ENCODE assay signal across 21 cellular contexts in genomic region chr22:48753752-48754517, GRCh38.
DNase-seq lines count a peak whose midpoint lies in the region; FAIRE-seq and TF ChIP-seq lines count a peak whose summit lies in the region.
"Had no signal": no experiment of that assay in that cellular context is flagged by ENCODE, and none has a peak within 500 bp of the region (broad histone marks: within the 10 kb centered on the region; RNA-seq: fewer than 3 reads in every experiment).

No MANE protein-coding gene starts in this region.

- no peak overlapping the region for H2BK12ac ChIP-seq in mesenchymal stem cell (ENCODE audit: low read length in 2 of 2)

- H3K4me1 ChIP-seq in mesenchymal stem cell (ENCODE audit: control insufficient read depth, insufficient read depth, low read depth, low read length): peaks cover 2% of the 10 kb centered on the region
- no peaks in the 10 kb centered on the region for H3K4me1 ChIP-seq in stomach
- H3K4me1 ChIP-seq: heart right ventricle, tibial artery had no signal

- intact Hi-C loops in activated CD4-positive, alpha-beta memory T cell treated with anti-CD3 and anti-CD28 coated beads for 36 hours (cut with micrococcal nuclease): no loop called here
- intact Hi-C loops in stomach (cut with DNase I; ENCODE audit: low total_unique reads): no loop called here

- no peaks in the 10 kb centered on the region for H3K9me3 ChIP-seq in mesenchymal stem cell (ENCODE audit: control insufficient read depth, low read length)
- no peaks in the 10 kb centered on the region for H3K9me3 ChIP-seq in stomach
- H3K9me3 ChIP-seq: heart right ventricle, ovary, SK-N-SH, tibial artery had no signal

- no peak for TF ChIP-seq POLR2A in stomach (IDR thresholded peaks at IDR 0.05)

- H2AFZ ChIP-seq in mesenchymal stem cell (ENCODE audit: low read depth, low read length): no peak overlapping the region

- FAIRE-seq in bronchial epithelial cell (lab: Jason Lieb, UNC) (peak; percentile 66), D721Med (lab: Jason Lieb, UNC) (no peak)

- H3K27ac ChIP-seq in mesenchymal stem cell (ENCODE audit: low read length, poor library complexity, severe bottlenecking) (no peak overlapping the region), stomach (no peak overlapping the region)
- H3K27ac ChIP-seq: heart right ventricle, ovary, tibial artery had no signal

- H3K18ac ChIP-seq in mesenchymal stem cell (ENCODE audit: low read depth in 1 of 2, low read length in 2 of 2): no peak overlapping the region

- no peaks in the 10 kb centered on the region for H3K79me1 ChIP-seq in mesenchymal stem cell (replicated peaks; ENCODE audit: low read length, poor library complexity, severe bottlenecking)

- H3K27ac Mint-ChIP-seq in activated CD4-positive, alpha-beta memory T cell treated with anti-CD3 and anti-CD28 coated beads, Interleukin-2, amount 10 ng/mL, durations not matched to agents 7 days and 5 days: no peak overlapping the region
- H3K27ac Mint-ChIP-seq in activated CD4-positive, alpha-beta memory T cell treated with anti-CD3 and anti-CD28 coated beads for 36 hours: no peak overlapping the region
- H3K27ac Mint-ChIP-seq: activated naive CD8-positive, alpha-beta T cell treated with anti-CD3 and anti-CD28 coated beads, Interleukin-2, amount 50 U/mL, for 24 hours; B cell; immature natural killer cell had no signal

- no peak overlapping the region for H4K8ac ChIP-seq in mesenchymal stem cell (ENCODE audit: low read length)

- H4K91ac ChIP-seq in mesenchymal stem cell (ENCODE audit: low read length): peak overlapping the region; percentile 43

- H2AK5ac ChIP-seq in mesenchymal stem cell (ENCODE audit: low read length, severe bottlenecking): no peak overlapping the region

- H3K4me3 Mint-ChIP-seq in activated CD4-positive, alpha-beta memory T cell treated with anti-CD3 and anti-CD28 coated beads, Interleukin-2, amount 10 ng/mL, durations not matched to agents 7 days and 5 days: no peak overlapping the region
- no peak overlapping the region for H3K4me3 Mint-ChIP-seq in activated CD4-positive, alpha-beta memory T cell treated with anti-CD3 and anti-CD28 coated beads for 36 hours
- H3K4me3 Mint-ChIP-seq: activated naive CD8-positive, alpha-beta T cell treated with anti-CD3 and anti-CD28 coated beads, Interleukin-2, amount 50 U/mL, for 24 hours; B cell; brain; immature natural killer cell had no signal

- WGBS in mesenchymal stem cell: 87% methylated on average over 25 of the region's 25 CpGs
- WGBS in stomach, 5 donors: 80 to 93% (median 90%) methylated on average over 18 to 25 of the region's 25 CpGs

- TF ChIP-seq CTCF in bronchial epithelial cell (IDR thresholded peaks at IDR 0.05; ENCODE audit: insufficient read depth, low read length, severe bottlenecking) (no peak), stomach (IDR thresholded peaks at IDR 0.05) (no peak), D721Med (IDR thresholded peaks at IDR 0.05; ENCODE audit: insufficient read depth, missing control alignments) (no peak)

- POLR2A ChIA-PET in activated CD4-positive, alpha-beta memory T cell treated with anti-CD3 and anti-CD28 coated beads, Interleukin-2, amount 10 ng/mL, durations not matched to agents 7 days and 5 days (lab: Charles Lee): no interaction called here
- POLR2A ChIA-PET in activated CD4-positive, alpha-beta memory T cell treated with anti-CD3 and anti-CD28 coated beads for 36 hours (lab: Charles Lee): no interaction called here

- H2BK15ac ChIP-seq in mesenchymal stem cell (ENCODE audit: low read depth, poor library complexity, severe bottlenecking): no peak overlapping the region

- no peaks in the 10 kb centered on the region for H3K27me3 ChIP-seq in bronchial epithelial cell (ENCODE audit: control insufficient read depth, insufficient read depth, low read length)
- H3K27me3 ChIP-seq in mesenchymal stem cell (ENCODE audit: control insufficient read depth in 1 of 2, insufficient read depth in 1 of 2, low read length in 2 of 2): no peaks in the 10 kb centered on the region
- H3K27me3 ChIP-seq in stomach: peaks cover 0 to 23% (median 0%) of the 10 kb centered on the region in 3 donors
- H3K27me3 ChIP-seq: ovary had no signal

- CTCF ChIA-PET in activated CD4-positive, alpha-beta memory T cell treated with anti-CD3 and anti-CD28 coated beads, Interleukin-2, amount 10 ng/mL, durations not matched to agents 7 days and 5 days (lab: Charles Lee): no interaction called here
- CTCF ChIA-PET in activated CD4-positive, alpha-beta memory T cell treated with anti-CD3 and anti-CD28 coated beads for 36 hours (lab: Charles Lee): no interaction called here

- H2BK5ac ChIP-seq in mesenchymal stem cell (ENCODE audit: low read depth, low read length, poor library complexity, severe bottlenecking): no peak overlapping the region

- no peaks in the 10 kb centered on the region for H3K4me1 Mint-ChIP-seq in activated CD4-positive, alpha-beta memory T cell treated with anti-CD3 and anti-CD28 coated beads, Interleukin-2, amount 10 ng/mL, durations not matched to agents 7 days and 5 days
- H3K4me1 Mint-ChIP-seq in activated CD4-positive, alpha-beta memory T cell treated with anti-CD3 and anti-CD28 coated beads for 36 hours (ENCODE audit: low read depth): no peaks in the 10 kb centered on the region
- H3K4me1 Mint-ChIP-seq: activated naive CD8-positive, alpha-beta T cell treated with anti-CD3 and anti-CD28 coated beads, Interleukin-2, amount 50 U/mL, for 24 hours; B cell; brain; immature natural killer cell had no signal

- H3K36me3 Mint-ChIP-seq in activated CD4-positive, alpha-beta memory T cell treated with anti-CD3 and anti-CD28 coated beads, Interleukin-2, amount 10 ng/mL, durations not matched to agents 7 days and 5 days (ENCODE audit: low read depth): no peaks in the 10 kb centered on the region
- H3K36me3 Mint-ChIP-seq in activated CD4-positive, alpha-beta memory T cell treated with anti-CD3 and anti-CD28 coated beads for 36 hours: no peaks in the 10 kb centered on the region
- H3K36me3 Mint-ChIP-seq: immature natural killer cell had no signal

- H3K4me3 ChIP-seq in bronchial epithelial cell (ENCODE audit: low read depth, low read length) (no peak overlapping the region), mesenchymal stem cell (ENCODE audit: insufficient read depth in 1 of 2, low read depth in 1 of 2, low read length in 2 of 2) (no peak overlapping the region), stomach (no peak overlapping the region)
- H3K4me3 ChIP-seq: heart right ventricle, ovary, tibial artery had no signal

- no peak overlapping the region for H2BK120ac ChIP-seq in mesenchymal stem cell (ENCODE audit: low read depth, low read length)

- H3K36me3 ChIP-seq in bronchial epithelial cell (ENCODE audit: control insufficient read depth, insufficient read depth, low read length) (no peaks in the 10 kb centered on the region), mesenchymal stem cell (ENCODE audit: control insufficient read depth in 1 of 2, insufficient read depth in 2 of 2, low read depth in 1 of 2, low read length in 2 of 2) (no peaks in the 10 kb centered on the region), stomach (no peaks in the 10 kb centered on the region)
- H3K36me3 ChIP-seq: heart right ventricle, ovary, tibial artery had no signal

- H3K4ac ChIP-seq in mesenchymal stem cell (ENCODE audit: low read depth in 1 of 2, low read length in 2 of 2): no peak overlapping the region

- no peaks in the 10 kb centered on the region for H3K27me3 Mint-ChIP-seq in activated CD4-positive, alpha-beta memory T cell treated with anti-CD3 and anti-CD28 coated beads, Interleukin-2, amount 10 ng/mL, durations not matched to agents 7 days and 5 days
- H3K27me3 Mint-ChIP-seq in activated CD4-positive, alpha-beta memory T cell treated with anti-CD3 and anti-CD28 coated beads for 36 hours: peaks cover 12% of the 10 kb centered on the region
- H3K27me3 Mint-ChIP-seq: brain had no signal

- no peak for TF ChIP-seq EP300 in stomach (IDR thresholded peaks at IDR 0.05)

- H3K23ac ChIP-seq in mesenchymal stem cell (ENCODE audit: low read length in 2 of 2): no peak overlapping the region

- H3K4me2 ChIP-seq in mesenchymal stem cell (ENCODE audit: low read length, poor library complexity, severe bottlenecking): no peak overlapping the region
- H3K4me2 ChIP-seq: SK-N-SH had no signal

- H3K9ac ChIP-seq in mesenchymal stem cell (ENCODE audit: low read length): no peak overlapping the region
- H3K9ac ChIP-seq: SK-N-SH had no signal

- DNase-seq in activated CD4-positive, alpha-beta memory T cell treated with anti-CD3 and anti-CD28 coated beads, Interleukin-2, amount 10 ng/mL, durations not matched to agents 7 days and 5 days: peak; percentile 2
- no peak for DNase-seq in activated CD4-positive, alpha-beta memory T cell treated with anti-CD3 and anti-CD28 coated beads for 36 hours
- DNase-seq in bronchial epithelial cell (ENCODE audit: low read depth) (no peak), mesenchymal stem cell (no peak), stomach (peak; percentile 15), NCI-H1436 treated with DMSO at 0.1 percent for 48 hours (lab: John Stamatoyannopoulos, UW) (no peak), NCI-H128 (lab: John Stamatoyannopoulos, UW; ENCODE audit: unreplicated experiment) (no peak), D721Med (ENCODE audit: insufficient read length, low spot score) (no peak)
- DNase-seq: activated CD4-positive, CD25-positive, alpha-beta regulatory T cell; activated naive CD8-positive, alpha-beta T cell treated with anti-CD3 and anti-CD28 coated beads, Interleukin-2, amount 50 U/mL, for 24 hours; DND-41; heart right ventricle; immature natural killer cell; NCI-H1092; NCI-H446 treated with DMSO at 0.1 percent for 48 hours; ovary; SK-N-SH; stimulated activated naive CD4-positive, alpha-beta T cell had no signal

- H3K9me3 Mint-ChIP-seq in activated CD4-positive, alpha-beta memory T cell treated with anti-CD3 and anti-CD28 coated beads, Interleukin-2, amount 10 ng/mL, durations not matched to agents 7 days and 5 days: peaks cover 4% of the 10 kb centered on the region
- H3K9me3 Mint-ChIP-seq in activated CD4-positive, alpha-beta memory T cell treated with anti-CD3 and anti-CD28 coated beads for 36 hours: no peaks in the 10 kb centered on the region
- H3K9me3 Mint-ChIP-seq: activated naive CD8-positive, alpha-beta T cell treated with anti-CD3 and anti-CD28 coated beads, Interleukin-2, amount 50 U/mL, for 24 hours; brain; immature natural killer cell had no signal

- H3K14ac ChIP-seq in mesenchymal stem cell (ENCODE audit: low read length in 2 of 2): no peak overlapping the region

Comparison
In these comparisons a context has a peak if more than half of its experiments do, and no peak if none do; other contexts are left out.
1. DNase-seq: peak in activated CD4-positive, alpha-beta memory T cell treated with anti-CD3 and anti-CD28 coated beads, Interleukin-2, amount 10 ng/mL, durations not matched to agents 7 days and 5 days (single experiment) and stomach (single experiment); none in activated CD4-positive, alpha-beta memory T cell treated with anti-CD3 and anti-CD28 coated beads for 36 hours (single experiment), bronchial epithelial cell (single experiment), mesenchymal stem cell (single experiment), NCI-H1436 treated with DMSO at 0.1 percent for 48 hours (single experiment), NCI-H128 (single experiment) and D721Med (single experiment).